ENCODE assay signal across 8 cellular contexts in genomic region chr13:52450012-52450792, GRCh38. TPM values are rescaled to one million over a fixed set of nuclear protein-coding genes. Genes with fewer than 3 reads are reported as not detected.
A peak's percentile ranks its signal among the peaks of the same experiment; 100 is the strongest.
DNase-seq lines count a peak whose midpoint lies in the region; ATAC-seq and TF ChIP-seq lines count a peak whose summit lies in the region.

TSS of gene VPS36 (minus strand) at chr13:52450634. CDS start at chr13:52450594, 40 bp downstream.

- ATAC-seq in HG02678 (IDR thresholded peaks at IDR 0.05; ENCODE audit: unreplicated experiment) (peak; percentile 66), Right ventricle myocardium superior (ENCODE audit: poor library complexity) (peak; percentile 92)

- DNase-seq in NCI-H128 (lab: John Stamatoyannopoulos, UW; ENCODE audit: unreplicated experiment) (peak; percentile 93), Right ventricle myocardium superior (peak; percentile 99), tibial nerve (ENCODE audit: low spot score in 2 of 2) (peak; percentile 93)
- peak; percentile 88 for DNase-seq in activated naive CD8-positive, alpha-beta T cell treated with anti-CD3 and anti-CD28 coated beads, Interleukin-2, amount 50 U/mL, for 16 hours (ENCODE audit: low read depth, low spot score)

- peak in 1 of 2 donors; percentile 93 for TF ChIP-seq EP300 in tibial nerve (IDR thresholded peaks at IDR 0.05)

- H4K20me1 ChIP-seq in SU-DHL-6 (ENCODE audit: low read depth, low read length), result no peaks in the 10 kb centered on the region

- H3K9me3 ChIP-seq in SU-DHL-6 (ENCODE audit: insufficient read depth, low read length), result no peaks in the 10 kb centered on the region
- H3K9me3 ChIP-seq in parathyroid adenoma (ENCODE audit: control insufficient read depth, low read length), result no peaks in the 10 kb centered on the region
- no peaks in the 10 kb centered on the region for H3K9me3 ChIP-seq in tibial nerve

- H3K4me2 ChIP-seq in SU-DHL-6 (ENCODE audit: low read depth, low read length, poor library complexity, severe bottlenecking), result peak within 1 kb of the TSS; percentile 98
- peak within 1 kb of the TSS; percentile 85 for H3K4me2 ChIP-seq in parathyroid adenoma (ENCODE audit: low read length)

- TF ChIP-seq POLR2A in tibial nerve (IDR thresholded peaks at IDR 0.05), result peak; percentile 88

- no peaks in the 10 kb centered on the region for H3K4me1 ChIP-seq in parathyroid adenoma
- H3K4me1 ChIP-seq in tibial nerve, result peaks cover 0 to 39% (median 16%) of the 10 kb centered on the region in 4 donors

- H3K4me3 ChIP-seq in SU-DHL-6 (ENCODE audit: insufficient read depth, low read length, poor library complexity, severe bottlenecking) (peak within 1 kb of the TSS; percentile 97), parathyroid adenoma (ENCODE audit: low read depth, low read length) (peak within 1 kb of the TSS; percentile 65), tibial nerve (peak within 1 kb of the TSS; percentile 49 to 82 (median 78))

- H3K79me2 ChIP-seq in SU-DHL-6 (ENCODE audit: insufficient read depth, low read length) (peaks cover 27% of the 10 kb centered on the region; the same call in 1 of the 2 replicates), parathyroid adenoma (no peaks in the 10 kb centered on the region)

- H2AFZ ChIP-seq in SU-DHL-6 (ENCODE audit: low read depth, low read length, severe bottlenecking), result peak within 1 kb of the TSS; percentile 79
- H2AFZ ChIP-seq in parathyroid adenoma, result peak within 1 kb of the TSS; percentile 85

- intact Hi-C loops in Right ventricle myocardium superior (cut with DNase I), result no loop called here

- H3K9ac ChIP-seq in SU-DHL-6 (ENCODE audit: low read length), result peak within 1 kb of the TSS; percentile 78
- peak within 1 kb of the TSS; percentile 19 for H3K9ac ChIP-seq in parathyroid adenoma

- peak within 1 kb of the TSS; percentile 39; the same call in 1 of the 2 replicates for H3K27ac ChIP-seq in SU-DHL-6 (ENCODE audit: low read depth, low read length)
- H3K27ac ChIP-seq in parathyroid adenoma, result peak within 1 kb of the TSS; percentile 61
- peak within 1 kb of the TSS; percentile 85 to 97 (median 95) for H3K27ac ChIP-seq in tibial nerve

- H3K27me3 ChIP-seq in SU-DHL-6 (ENCODE audit: low read length) (no peaks in the 10 kb centered on the region), parathyroid adenoma (ENCODE audit: control insufficient read depth, insufficient read depth, low read length) (no peaks in the 10 kb centered on the region), tibial nerve (no peaks in the 10 kb centered on the region)

- H3F3A ChIP-seq in SU-DHL-6 (ENCODE audit: insufficient read depth), result peaks cover 15% of the 10 kb centered on the region

- 0 to 1% methylated on average over 58 to 64 of the region's 105 CpGs for WGBS in tibial nerve, 2 donors

- H3K36me3 ChIP-seq in SU-DHL-6 (ENCODE audit: low read length) (no peaks in the 10 kb centered on the region), parathyroid adenoma (ENCODE audit: control insufficient read depth, insufficient read depth, low read length) (no peaks in the 10 kb centered on the region), tibial nerve (peaks cover 0 to 2% (median 0%) of the 10 kb centered on the region in 3 donors)

- TF ChIP-seq CTCF in GM12872 (IDR thresholded peaks at IDR 0.05; ENCODE audit: insufficient read depth, low read depth, low read length) (peak; percentile 94), SU-DHL-6 (IDR thresholded peaks at IDR 0.05; ENCODE audit: insufficient read depth, low read length, poor library complexity, severe bottlenecking) (peak; percentile 95), parathyroid adenoma (IDR thresholded peaks at IDR 0.05) (peak; percentile 96), tibial nerve (IDR thresholded peaks at IDR 0.05) (peak; percentile 100)

- H3K9me2 ChIP-seq in SU-DHL-6 (replicated peaks; ENCODE audit: insufficient read depth, low read length), result no peaks in the 10 kb centered on the region

RNA-seq across cellular contexts. Expression of gene VPS36, which starts in this region (rescaled TPM):
- total RNA-seq in Right ventricle myocardium superior (25.0 TPM), tibial nerve (10 to 100 TPM; 42.6 to 57.6 (median 48.8) TPM)

Comparison
In these comparisons a context has a peak if more than half of its experiments do, and no peak if none do; other contexts are left out.
1. Peak in every context shown above with its lines: DNase-seq, ATAC-seq, H3K4me3 ChIP-seq and H3K27ac ChIP-seq.
2. H3K27ac ChIP-seq: peak in every context shown above with its lines; median percentile 95 in tibial nerve; 61 in parathyroid adenoma; 39 in SU-DHL-6.